7 cellular contexts compared by ENCODE assay signal in the genomic region with DNA sequence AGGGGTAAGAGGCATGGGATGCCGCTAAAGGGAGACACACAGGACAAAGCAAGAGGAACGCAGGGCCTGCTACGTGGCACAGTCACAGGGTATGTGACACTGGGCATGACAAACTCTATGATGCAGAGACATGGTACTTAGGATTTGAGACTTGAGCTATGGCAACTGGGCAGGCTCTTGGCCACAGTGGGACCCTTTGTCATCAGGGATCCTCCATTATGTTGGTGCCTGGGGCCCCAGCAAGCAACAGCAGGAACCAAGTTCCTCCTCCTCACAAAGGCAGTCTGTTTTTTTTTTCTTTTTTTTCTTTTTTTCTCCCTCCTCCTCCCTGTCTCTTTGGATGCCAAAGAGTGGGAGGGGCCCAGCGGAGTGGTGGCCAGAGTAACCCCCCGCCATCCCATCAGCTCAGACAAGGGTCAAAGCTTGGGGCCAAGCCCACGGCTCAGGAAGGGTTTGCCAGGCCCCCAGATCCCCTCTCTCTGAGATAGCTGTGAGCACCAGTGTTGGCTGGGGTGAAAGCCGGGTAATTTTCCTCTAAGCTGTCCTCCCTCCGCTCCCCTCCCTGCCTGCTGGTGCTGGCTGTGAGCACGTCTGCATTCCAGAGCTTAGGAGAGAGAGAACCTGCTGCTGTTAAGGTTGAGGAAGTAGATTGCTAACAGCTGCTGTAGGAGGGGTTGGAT. TPM values are rescaled to one million over a fixed set of nuclear protein-coding genes. Genes with fewer than 3 reads are reported as not detected.
DNase-seq lines count a peak whose midpoint lies in the region; TF ChIP-seq lines count a peak whose summit lies in the region.

No MANE protein-coding gene starts in this region.

- H3K79me1 ChIP-seq in mesenchymal stem cell (replicated peaks; ENCODE audit: low read length, poor library complexity, severe bottlenecking) = peaks cover 33% of the 10 kb centered on the region

- H3K14ac ChIP-seq in mesenchymal stem cell (ENCODE audit: low read length in 2 of 2) = peak overlapping the region in 1 of 2 experiments; percentile 92

- no peak for TF ChIP-seq CTCF in GM10266 (IDR thresholded peaks at IDR 0.05; ENCODE audit: control insufficient read depth, insufficient read depth, low read depth, missing control alignments)

- H2BK15ac ChIP-seq in mesenchymal stem cell (ENCODE audit: low read depth, poor library complexity, severe bottlenecking) = peak overlapping the region; percentile 60

- H3K36me3 ChIP-seq in duodenal mucosa (ENCODE audit: control insufficient read depth in 1 of 2, insufficient read depth in 2 of 2, low read length in 2 of 2) (no peaks in the 10 kb centered on the region), mesenchymal stem cell (ENCODE audit: control insufficient read depth in 1 of 2, insufficient read depth in 2 of 2, low read depth in 1 of 2, low read length in 2 of 2) (peaks cover 36 to 42% of the 10 kb centered on the region in 2 experiments)

- H2AK5ac ChIP-seq in mesenchymal stem cell (ENCODE audit: low read length, severe bottlenecking) = peak overlapping the region; percentile 44

- H3K9ac ChIP-seq in duodenal mucosa (ENCODE audit: low read depth in 1 of 2, low read length in 2 of 2) (peak overlapping the region; percentile 16 to 59), mesenchymal stem cell (ENCODE audit: low read length) (peak overlapping the region; percentile 93)

- peak overlapping the region; percentile 77 for H4K8ac ChIP-seq in mesenchymal stem cell (ENCODE audit: low read length)

- H3K9me3 ChIP-seq in duodenal mucosa (ENCODE audit: control insufficient read depth in 1 of 2, low read length in 2 of 2) (no peaks in the 10 kb centered on the region), mesenchymal stem cell (ENCODE audit: control insufficient read depth, low read length) (no peaks in the 10 kb centered on the region)

- peak overlapping the region; percentile 75 to 86 for H3K4ac ChIP-seq in mesenchymal stem cell (ENCODE audit: low read depth in 1 of 2, low read length in 2 of 2)

- peak overlapping the region; percentile 2 to 27 for H3K4me3 ChIP-seq in duodenal mucosa (ENCODE audit: low read depth in 1 of 2, low read length in 2 of 2)
- H3K4me3 ChIP-seq in mesenchymal stem cell (ENCODE audit: insufficient read depth in 1 of 2, low read depth in 1 of 2, low read length in 2 of 2) = peak overlapping the region in 1 of 2 experiments; percentile 14

- peak overlapping the region; percentile 83 for H3K27ac ChIP-seq in duodenal mucosa (ENCODE audit: low read depth, low read length)
- H3K27ac ChIP-seq in mesenchymal stem cell (ENCODE audit: low read length, poor library complexity, severe bottlenecking) = peak overlapping the region; percentile 100

- 54% methylated on average over 5 of the region's 9 CpGs for WGBS in mesenchymal stem cell

- H3K4me1 ChIP-seq in duodenal mucosa (ENCODE audit: control insufficient read depth in 1 of 2, insufficient read depth in 2 of 2, low read length in 2 of 2) (peaks cover 60% of the 10 kb centered on the region in 2 donors), mesenchymal stem cell (ENCODE audit: control insufficient read depth, insufficient read depth, low read depth, low read length) (peaks cover 34% of the 10 kb centered on the region)

- peak overlapping the region; percentile 40 for H2BK120ac ChIP-seq in mesenchymal stem cell (ENCODE audit: low read depth, low read length)

- peak overlapping the region; percentile 67 for H2BK5ac ChIP-seq in mesenchymal stem cell (ENCODE audit: low read depth, low read length, poor library complexity, severe bottlenecking)

- no peak overlapping the region for H2AFZ ChIP-seq in mesenchymal stem cell (ENCODE audit: low read depth, low read length)

- peak overlapping the region; percentile 92 to 99 for H2BK12ac ChIP-seq in mesenchymal stem cell (ENCODE audit: low read length in 2 of 2)

- H3K27me3 ChIP-seq in duodenal mucosa (ENCODE audit: control insufficient read depth in 1 of 2, insufficient read depth in 2 of 2, low read length in 2 of 2) (no peaks in the 10 kb centered on the region), mesenchymal stem cell (ENCODE audit: control insufficient read depth in 1 of 2, insufficient read depth in 1 of 2, low read length in 2 of 2) (no peaks in the 10 kb centered on the region)

- H4K91ac ChIP-seq in mesenchymal stem cell (ENCODE audit: low read length) = peak overlapping the region; percentile 95

- H3K18ac ChIP-seq in mesenchymal stem cell (ENCODE audit: low read depth in 1 of 2, low read length in 2 of 2) = peak overlapping the region; percentile 78 to 84

- no peak overlapping the region for H3K23ac ChIP-seq in mesenchymal stem cell (ENCODE audit: low read length in 2 of 2)

- H3K4me2 ChIP-seq in mesenchymal stem cell (ENCODE audit: low read length, poor library complexity, severe bottlenecking) = peak overlapping the region; percentile 20

- DNase-seq in NCI-H226 (peak; percentile 95), mesenchymal stem cell (peak; percentile 84), ureter (ENCODE audit: low spot score) (peak; percentile 82), GM10266 (ENCODE audit: extremely low spot score) (no peak), amniotic stem cell (lab: John Stamatoyannopoulos, UW) (no peak), SHP77 (lab: John Stamatoyannopoulos, UW) (no peak)

RNA-seq across cellular contexts. Expression of gene GSN, which starts 21.1 kb away (rescaled TPM):
- polyA plus RNA-seq in mesenchymal stem cell (2013, experiment 1 of 2) = 196 TPM
- polyA plus RNA-seq in mesenchymal stem cell (2013, experiment 2 of 2) = 192 TPM
- 510 TPM for total RNA-seq in ureter

Comparison
In these comparisons a context has a peak if more than half of its experiments do, and no peak if none do; other contexts are left out.
1. DNase-seq: peak in NCI-H226 (single experiment), mesenchymal stem cell (single experiment) and ureter (single experiment); none in GM10266 (single experiment), amniotic stem cell (single experiment) and SHP77 (0 of 2).